16 cellular contexts compared by ENCODE assay signal in genomic region chr9:35338086-35338485, GRCh38.
DNase-seq lines count a peak whose midpoint lies in the region; ATAC-seq, FAIRE-seq and TF ChIP-seq lines count a peak whose summit lies in the region.
"Had no signal": no experiment of that assay in that cellular context is flagged by ENCODE, and none has a peak within 500 bp of the region (broad histone marks: within the 10 kb centered on the region; RNA-seq: fewer than 3 reads in every experiment).

No MANE protein-coding gene starts in this region.

- no peaks in the 10 kb centered on the region for H3K9me3 ChIP-seq in small intestine (ENCODE audit: control insufficient read depth, low read depth)
- H3K9me3 ChIP-seq: BLaER1 had no signal

- H3K27ac ChIP-seq in small intestine (ENCODE audit: low read depth in 1 of 2, low read length in 1 of 2), result no peak overlapping the region
- H3K27ac ChIP-seq: BLaER1, HL-60 had no signal

- ATAC-seq in left colon, result peak; percentile 14
- ATAC-seq in GM19324 (IDR thresholded peaks at IDR 0.05; ENCODE audit: low FRiP score, unreplicated experiment), result no peak
- ATAC-seq in HG02678 (IDR thresholded peaks at IDR 0.05; ENCODE audit: unreplicated experiment), result no peak

- WGBS in small intestine, 3 donors, result 52 to 79% (median 53%) methylated on average over 2 of the region's 2 CpGs

- H3K27me3 ChIP-seq in small intestine (ENCODE audit: control insufficient read depth in 2 of 2, insufficient read depth in 2 of 2, low read length in 2 of 2), result no peaks in the 10 kb centered on the region
- H3K27me3 ChIP-seq: BLaER1 had no signal

- no peaks in the 10 kb centered on the region for H3K36me3 ChIP-seq in small intestine (ENCODE audit: control insufficient read depth in 2 of 2, insufficient read depth in 2 of 2, low read length in 2 of 2)
- H3K36me3 ChIP-seq: BLaER1 had no signal

- no peaks in the 10 kb centered on the region for H3K4me1 ChIP-seq in small intestine (ENCODE audit: control insufficient read depth in 2 of 2, insufficient read depth in 1 of 2, low read depth in 1 of 2, low read length in 1 of 2)

- intact Hi-C loops in left colon (cut with DNase I, micrococcal nuclease), result no loop called here

- no peak for FAIRE-seq in small intestine (lab: Jason Lieb, UNC)
- FAIRE-seq: GM12892 had no signal

- DNase-seq in OCI-M1 (lab: John Stamatoyannopoulos, UW) (peak; percentile 9), erythroblast (lab: John Stamatoyannopoulos, UW) (peak; percentile 46 to 83), left colon (no peak), small intestine (peak; percentile 18), H4 (ENCODE audit: low spot score) (no peak)
- DNase-seq: 8988T; CD4-positive, alpha-beta memory T cell; DMS79; GDM1; GOT3; H9 had no signal

- no peak for TF ChIP-seq POLR2A in erythroblast (IDR thresholded peaks at IDR 0.05; ENCODE audit: low read length)

- no peak overlapping the region for H3K4me3 ChIP-seq in small intestine (ENCODE audit: low read depth in 1 of 2, low read length in 2 of 2)
- H3K4me3 ChIP-seq: BLaER1 had no signal

Comparison
In these comparisons a context has a peak if more than half of its experiments do, and no peak if none do; other contexts are left out.
1. DNase-seq: peak in OCI-M1 (single experiment), erythroblast (2 of 2) and small intestine (single experiment); none in left colon (0 of 2) and H4 (single experiment).